In the genomic region with DNA sequence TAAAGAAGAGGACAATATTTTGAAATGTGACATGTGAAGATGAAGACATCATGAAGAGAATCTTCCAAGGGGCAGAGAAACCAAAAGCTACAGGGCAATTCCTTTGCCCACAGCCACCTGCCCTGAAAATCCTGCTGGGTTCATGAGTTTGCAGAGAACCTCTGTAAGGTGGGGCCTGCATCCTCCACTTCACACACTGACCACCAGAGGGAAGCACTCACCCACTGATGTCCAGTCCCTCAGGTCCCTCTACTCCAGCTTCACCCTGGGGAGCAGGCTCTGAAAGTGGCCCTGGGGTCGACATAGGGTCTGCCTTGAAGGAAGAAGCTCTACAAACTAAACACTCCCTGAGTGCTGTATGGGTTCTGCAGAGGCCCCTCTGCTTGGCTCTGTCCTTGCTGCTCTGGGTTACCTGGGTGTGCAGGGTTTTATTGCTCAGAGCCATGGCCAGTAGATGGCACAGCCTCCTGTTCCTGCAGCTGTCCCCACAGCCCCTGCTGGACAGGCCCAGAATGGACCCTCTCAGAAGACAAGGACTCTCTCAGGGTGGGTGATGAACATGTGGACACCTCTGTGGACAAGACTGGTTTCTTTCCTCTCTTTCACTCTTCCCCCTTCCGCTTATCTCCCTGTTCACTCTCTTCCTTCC, we compare ENCODE assay signal across 9 cellular contexts. TPM values are rescaled to one million over a fixed set of nuclear protein-coding genes. Genes with fewer than 3 reads are reported as not detected.
DNase-seq lines count a peak whose midpoint lies in the region; ATAC-seq, FAIRE-seq and TF ChIP-seq lines count a peak whose summit lies in the region.
"Not testable (repeated sequence)": the region's sequence is repeated elsewhere in the genome, so short reads cannot be mapped to it uniquely, and the experiment has no call there.
"Had no signal": no experiment of that assay in that cellular context is flagged by ENCODE, and none has a peak within 500 bp of the region (broad histone marks: within the 10 kb centered on the region; RNA-seq: fewer than 3 reads in every experiment).

No MANE protein-coding gene starts in this region.

- not testable (repeated sequence) for H3K4me1 ChIP-seq in colonic mucosa; kidney (ENCODE audit: control insufficient read depth in 1 of 2, insufficient read depth in 1 of 2, low read depth in 1 of 2, low read length in 2 of 2)

- ATAC-seq in GM18868 (IDR thresholded peaks at IDR 0.05; ENCODE audit: unreplicated experiment) (peak; percentile 77), HG03097 (IDR thresholded peaks at IDR 0.05; ENCODE audit: low FRiP score, unreplicated experiment) (peak; percentile 70), WTC11 (peak; percentile 93)

- not testable (repeated sequence) for H3K9ac ChIP-seq in colonic mucosa (ENCODE audit: low read depth in 2 of 2, low read length in 2 of 2); kidney (ENCODE audit: low read length in 2 of 2)

- H3K4me3 ChIP-seq in colonic mucosa; kidney (ENCODE audit: low read length in 2 of 2): not testable (repeated sequence)

- TF ChIP-seq CTCF in C4-2B (conservative IDR thresholded peaks at IDR 0.05) (peak; percentile 20), WTC11 (IDR thresholded peaks at IDR 0.05) (peak; percentile 63; the same call in 1 of the 2 replicates), colonic mucosa (IDR thresholded peaks at IDR 0.05) (peak; percentile 34), kidney (IDR thresholded peaks at IDR 0.05; ENCODE audit: borderline replicate concordance, extremely low read depth, insufficient read depth) (peak; percentile 12)

- not testable (repeated sequence) for H3K4me1 Mint-ChIP-seq in WTC11

- CTCF ChIA-PET in WTC11 (lab: Charles Lee) = interaction anchor here (0.6 to 2.1 kb wide), 8 partner anchors 12 to 1320 kb away, joined by 3 to 19 read pairs (median 4); no protein-coding TSS in a partner anchor

- POLR2A ChIA-PET in WTC11 (lab: Charles Lee) = not testable (repeated sequence)

- not testable (repeated sequence) for H3K9me3 ChIP-seq in colonic mucosa; kidney (ENCODE audit: control insufficient read depth in 1 of 2, low read length in 2 of 2)

- not testable (repeated sequence) for H3K36me3 Mint-ChIP-seq in WTC11

- not testable (repeated sequence) for H3K27me3 ChIP-seq in colonic mucosa

- H3K27me3 Mint-ChIP-seq in WTC11 (ENCODE audit: low read depth) = peaks cover 13% of the 10 kb centered on the region

- peak; percentile 21 for DNase-seq in NCI-H2196 (lab: John Stamatoyannopoulos, UW; ENCODE audit: unreplicated experiment)
- peak; percentile 80 for DNase-seq in WTC11 (ENCODE audit: low spot score)
- peak; percentile 24 for DNase-seq in colonic mucosa
- not testable (repeated sequence) for DNase-seq in kidney
- DNase-seq in stimulated activated CD4-positive, alpha-beta T cell treated with anti-CD3 and anti-CD28 coated beads, Interleukin-12 subunit alpha, Interleukin-12 subunit beta, amount 100 ng/mL, for 48 hours (ENCODE audit: low read depth in 2 of 3, low spot score in 1 of 3) = peak in 2 of 3 donors; percentile 4 to 17

- not testable (repeated sequence) for H3K27ac Mint-ChIP-seq in WTC11

- not testable (repeated sequence) for H3K9me3 Mint-ChIP-seq in WTC11

- intact Hi-C loops in colonic mucosa (cut with DNase I); kidney (cut with DNase I): not testable (repeated sequence)

- H3K4me3 Mint-ChIP-seq in WTC11 = not testable (repeated sequence)

- FAIRE-seq in kidney (lab: Jason Lieb, UNC) = not testable (repeated sequence)

- H3K36me3 ChIP-seq in colonic mucosa; kidney (ENCODE audit: control insufficient read depth in 1 of 2, insufficient read depth in 2 of 2, low read length in 2 of 2): not testable (repeated sequence)

- H3K27ac ChIP-seq in C4-2B; colonic mucosa; kidney (ENCODE audit: low read depth in 2 of 2, low read length in 2 of 2): not testable (repeated sequence)

RNA-seq across cellular contexts. Expression of a gene that starts 27.0 kb away (rescaled TPM):
- total RNA-seq in WTC11 (2021) = 4.5 to 6.2 TPM (median 5.8 TPM) in 3 replicates
- not detected for total RNA-seq in colonic mucosa
- not detected for total RNA-seq in kidney
- not detected for polyA plus RNA-seq in kidney (ENCODE audit: insufficient read depth, low read depth, low replicate concordance)
- total RNA-seq: breast epithelium had no signal

RNA-seq across cellular contexts. Expression of a gene that starts 34.9 kb away (rescaled TPM):
- total RNA-seq in WTC11 (2021) (not detected in 3 replicates), colonic mucosa (not detected), kidney (not detected)
- not detected for polyA plus RNA-seq in kidney (ENCODE audit: insufficient read depth, low read depth, low replicate concordance)
- total RNA-seq: breast epithelium had no signal

Comparison
In these comparisons a context has a peak if more than half of its experiments do, and no peak if none do; other contexts are left out.
1. CTCF ChIP-seq: peak in every context shown above with its lines; median percentile 63 in WTC11; 34 in colonic mucosa; 20 in C4-2B; 12 in kidney.